ENCODE assay signal across 8 cellular contexts in genomic region chr4:791866-792630, GRCh38. TPM values are rescaled to one million over a fixed set of nuclear protein-coding genes. Genes with fewer than 3 reads are reported as not detected.
DNase-seq lines count a peak whose midpoint lies in the region; ATAC-seq, FAIRE-seq and TF ChIP-seq lines count a peak whose summit lies in the region.

No MANE protein-coding gene starts in this region.

- FAIRE-seq in astrocyte (lab: Jason Lieb, UNC), result no peak

- DNase-seq in left cardiac atrium, result no peak
- DNase-seq in left ventricle myocardium superior, result no peak
- DNase-seq in astrocyte (ENCODE audit: low read depth), result no peak
- DNase-seq in mucosa of descending colon, result peak; percentile 58 to 75 (median 71)
- no peak for DNase-seq in DMS 273 treated with DMSO at 0.1 percent for 48 hours (lab: John Stamatoyannopoulos, UW)
- no peak for DNase-seq in NCI-H82 (lab: John Stamatoyannopoulos, UW)
- DNase-seq in H4 (ENCODE audit: low spot score), result no peak
- no peak for DNase-seq in GDM1 (lab: John Stamatoyannopoulos, UW)

- H3K4me1 ChIP-seq in astrocyte (ENCODE audit: insufficient read depth, low read length) (peaks cover 3% of the 10 kb centered on the region), mucosa of descending colon (ENCODE audit: low read depth) (peaks cover 31% of the 10 kb centered on the region)

- intact Hi-C loops in left cardiac atrium (cut with DNase I), result no loop called here
- intact Hi-C loops in left ventricle myocardium superior (cut with micrococcal nuclease), result no loop called here
- intact Hi-C loops in mucosa of descending colon (cut with DNase I, micrococcal nuclease), result no loop called here

- no peak overlapping the region for H3K4me3 Mint-ChIP-seq in astrocyte (ENCODE audit: unreplicated experiment)

- H3K9ac ChIP-seq in astrocyte (ENCODE audit: low read length), result no peak overlapping the region

- peak overlapping the region; percentile 52 for H3K4me2 ChIP-seq in astrocyte (ENCODE audit: low read length)

- ATAC-seq in left cardiac atrium (peak; percentile 43 to 69), left ventricle myocardium superior (no peak), mucosa of descending colon (peak; percentile 57)

- peaks cover 51% of the 10 kb centered on the region for H3K27me3 ChIP-seq in astrocyte (ENCODE audit: insufficient read depth, low read length)

- no peak overlapping the region for H3K27ac Mint-ChIP-seq in astrocyte (ENCODE audit: unreplicated experiment)

- H3K9me3 Mint-ChIP-seq in astrocyte (ENCODE audit: unreplicated experiment), result no peaks in the 10 kb centered on the region

- no peak overlapping the region for H3K27ac ChIP-seq in astrocyte (ENCODE audit: low read depth, low read length)

- H3K9me3 ChIP-seq in astrocyte (ENCODE audit: insufficient read depth, low read depth, low read length) (no peaks in the 10 kb centered on the region), mucosa of descending colon (no peaks in the 10 kb centered on the region)

- peak overlapping the region; percentile 47 for H2AFZ ChIP-seq in astrocyte (ENCODE audit: low read depth, low read length)

- H3K36me3 Mint-ChIP-seq in astrocyte (ENCODE audit: low read depth, unreplicated experiment), result peaks cover 3% of the 10 kb centered on the region

- no peaks in the 10 kb centered on the region for H3K79me2 ChIP-seq in astrocyte (ENCODE audit: insufficient read depth, low read length)

- no peak for TF ChIP-seq CTCF in astrocyte (IDR thresholded peaks at IDR 0.05; ENCODE audit: insufficient read depth, low read depth, low read length)
- no peak for TF ChIP-seq CTCF in mucosa of descending colon (IDR thresholded peaks at IDR 0.05)

- H4K20me1 ChIP-seq in astrocyte (ENCODE audit: insufficient read depth, low read length), result peaks cover 8% of the 10 kb centered on the region

- no peaks in the 10 kb centered on the region for H3K36me3 ChIP-seq in astrocyte (ENCODE audit: insufficient read depth, low read length)
- no peaks in the 10 kb centered on the region for H3K36me3 ChIP-seq in mucosa of descending colon (ENCODE audit: low read depth)

- peaks cover 57% of the 10 kb centered on the region for H3K27me3 Mint-ChIP-seq in astrocyte (ENCODE audit: low read depth, unreplicated experiment)

- no peaks in the 10 kb centered on the region for H3K4me1 Mint-ChIP-seq in astrocyte (ENCODE audit: low read depth, unreplicated experiment)

- peak overlapping the region; percentile 1 for H3K4me3 ChIP-seq in astrocyte (ENCODE audit: insufficient read depth, low read depth, low read length)
- no peak overlapping the region for H3K4me3 ChIP-seq in mucosa of descending colon

RNA-seq across cellular contexts. Expression of gene CPLX1, which starts 33.9 kb away (rescaled TPM):
- total RNA-seq in left cardiac atrium, result 1 to 10 TPM; 5.6 to 9.4 TPM
- 4.4 TPM for total RNA-seq in left ventricle myocardium superior
- total RNA-seq in astrocyte, result 0.41 and 1.9 TPM in 2 replicates
- total RNA-seq in mucosa of descending colon, result 1 to 10 TPM; 1.9 to 3.4 (median 2.7) TPM
- 0.17 TPM in 1 of 2 replicates, not detected in the other for total RNA-seq in H4 (2014; rRNA removed; shearing (Covaris generic))

Comparison
In these comparisons a context has a peak if more than half of its experiments do, and no peak if none do; other contexts are left out.
1. DNase-seq: peak in mucosa of descending colon (3 of 3); none in left cardiac atrium (single experiment), left ventricle myocardium superior (single experiment), astrocyte (single experiment), DMS 273 treated with DMSO at 0.1 percent for 48 hours (single experiment), NCI-H82 (single experiment), H4 (single experiment) and GDM1 (single experiment).